ENCODE assay signal across 8 cellular contexts in the genomic region with DNA sequence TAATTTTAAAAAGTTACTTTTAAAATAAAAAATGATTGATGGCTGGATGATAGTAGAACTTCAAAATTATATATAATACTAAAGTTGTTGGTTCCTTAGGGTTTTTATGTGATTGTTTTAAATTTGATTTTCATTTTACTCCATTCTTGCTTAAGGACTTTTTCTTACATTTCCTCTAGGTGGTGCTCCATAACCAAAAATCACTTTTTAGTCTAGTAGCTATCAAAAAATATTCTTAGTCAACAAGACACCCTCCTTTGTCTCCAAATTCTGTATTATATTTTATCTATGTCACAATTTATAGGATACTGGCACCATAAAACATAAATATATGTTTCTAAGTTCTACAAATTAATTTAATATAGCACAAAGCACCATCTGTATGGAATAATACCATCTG.
DNase-seq lines count a peak whose midpoint lies in the region; ATAC-seq, FAIRE-seq and TF ChIP-seq lines count a peak whose summit lies in the region.

No MANE protein-coding gene starts in this region.

- H3K27me3 ChIP-seq in dorsolateral prefrontal cortex (peaks cover 0 to 50% (median 4%) of the 10 kb centered on the region in 45 donors), pancreas (peaks cover 0 to 4% (median 0%) of the 10 kb centered on the region in 4 donors)

- DNase-seq in NCI-H2107 treated with DMSO at 0.1 percent for 48 hours (lab: John Stamatoyannopoulos, UW; ENCODE audit: unreplicated experiment) (peak; percentile 32), dorsolateral prefrontal cortex (no peak), pancreas (no peak), Right ventricle myocardium inferior (ENCODE audit: missing footprints) (no peak)
- DNase-seq in stimulated activated naive CD4-positive, alpha-beta T cell treated with Interleukin-2 at 50 U/mL for 16 hours (lab: John Stamatoyannopoulos, UW), result no peak

- intact Hi-C loops in dorsolateral prefrontal cortex (cut with DNase I), result no loop called here
- intact Hi-C loops in pancreas (cut with DNase I), result loop anchor here in 1 of 3 donors (10.0 kb wide), 1 partner anchor 498 kb away; no protein-coding TSS in a partner anchor
- intact Hi-C loops in Right ventricle myocardium inferior (cut with DNase I), result no loop called here

- H3K27ac ChIP-seq in 22Rv1 (no peak overlapping the region), dorsolateral prefrontal cortex (no peak overlapping the region), pancreas (no peak overlapping the region)

- no peaks in the 10 kb centered on the region for H3K4me1 ChIP-seq in pancreas

- no peaks in the 10 kb centered on the region for H3K36me3 ChIP-seq in pancreas

- peak; percentile 98 for FAIRE-seq in pancreas (lab: Jason Lieb, UNC)

- no peak overlapping the region for H3K4me3 ChIP-seq in dorsolateral prefrontal cortex
- no peak overlapping the region for H3K4me3 ChIP-seq in pancreas

- ATAC-seq in pancreas (peak in 1 of 4 donors; percentile 42), HG03025 (IDR thresholded peaks at IDR 0.05; ENCODE audit: low FRiP score, unreplicated experiment) (no peak), Right ventricle myocardium inferior (no peak)

- peak; percentile 46 for TF ChIP-seq CTCF in 22Rv1 (IDR thresholded peaks at IDR 0.05)
- peak; percentile 45 for TF ChIP-seq CTCF in GM12873 (IDR thresholded peaks at IDR 0.05; ENCODE audit: insufficient read depth, low read depth, low read length, missing control alignments)
- peak; percentile 22 to 81 (median 56) for TF ChIP-seq CTCF in dorsolateral prefrontal cortex (IDR thresholded peaks at IDR 0.05 in 54 of 56, conservative IDR thresholded peaks at IDR 0.05 in 2 of 56; ENCODE audit: low read depth in 1 of 56, partially characterized antibody in 56 of 56)
- TF ChIP-seq CTCF in pancreas (IDR thresholded peaks at IDR 0.05), result peak in 3 of 4 donors; percentile 22 to 27 (median 24)

- no peaks in the 10 kb centered on the region for H3K9me3 ChIP-seq in pancreas
